28 cellular contexts compared by ENCODE assay signal in the genomic region with DNA sequence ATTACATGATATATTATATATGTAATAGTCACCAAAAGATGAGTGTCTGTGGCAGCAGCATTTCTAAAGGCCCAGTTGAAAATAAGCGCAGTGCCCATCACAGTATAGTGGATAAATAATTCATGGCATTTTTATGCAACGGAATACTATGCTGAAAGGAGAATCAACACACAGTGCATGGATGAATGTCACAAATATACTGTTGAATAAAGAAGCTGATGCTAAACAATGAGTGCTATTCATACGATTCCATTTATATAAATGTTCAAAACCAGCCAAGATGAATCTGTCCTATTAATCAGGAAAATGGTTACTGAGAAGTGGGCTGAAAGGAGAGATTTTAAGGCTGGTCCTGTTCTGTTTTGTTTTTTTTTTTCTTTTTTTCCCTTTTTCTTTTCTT.
"Had no signal": no experiment of that assay in that cellular context is flagged by ENCODE, and none has a peak within 500 bp of the region (broad histone marks: within the 10 kb centered on the region; RNA-seq: fewer than 3 reads in every experiment).

No MANE protein-coding gene starts in this region.

- H3K27me3 ChIP-seq: stomach, suprapubic skin, testis, thyroid gland, tibial artery, tibial nerve, transverse colon, upper lobe of left lung, upper lobe of right lung, uterus, vagina had no signal

- DNase-seq: stimulated activated CD4-positive, alpha-beta T cell treated with anti-CD3 and anti-CD28 coated beads, Interleukin-2, amount 100 ng/mL, for 48 hours; stimulated activated CD4-positive, alpha-beta T cell treated with anti-CD3 and anti-CD28 coated beads, Interleukin-4, amount 100 ng/mL, for 1 hour; stimulated activated CD4-positive, alpha-beta T cell treated with anti-CD3 and anti-CD28 coated beads, Interleukin-4, amount 100 ng/mL, for 24 hours; stimulated activated CD4-positive, alpha-beta T cell treated with anti-CD3 and anti-CD28 coated beads, Interleukin-4, amount 100 ng/mL, for 4 hours; stimulated activated CD8-positive, alpha-beta memory T cell treated with anti-CD3 and anti-CD28 coated beads, Interleukin-4, amount 100 ng/mL, for 48 hours; stimulated activated naive B cell treated with anti-CD40 and anti-IgM and Interleukin-4, amounts not matched to agents 10 μg/mL and 1 μg/mL and 100 μg/mL, for 72 hours; stimulated activated naive CD4-positive, alpha-beta T cell; stimulated activated naive CD4-positive, alpha-beta T cell treated with Interleukin-2 at 50 U/mL for 16 hours; stimulated activated naive CD8-positive, alpha-beta T cell treated with anti-CD3 and anti-CD28 coated beads, Interleukin-15, amount 100 ng/mL, for 72 hours; stimulated activated naive CD8-positive, alpha-beta T cell treated with anti-CD3 and anti-CD28 coated beads, Interleukin-15, Interleukin-2, amounts not matched to agents 100 U/mL and 50 U/mL, for 24 hours; stomach; substantia nigra; testis; thyroid gland; tibial artery; transverse colon; trophoblast cell; upper lobe of left lung; upper lobe of right lung; uterus had no signal

- H3K9me3 Mint-ChIP-seq: stimulated activated memory B cell treated with anti-CD40 and anti-IgM and Interleukin-4, amounts not matched to agents 10 μg/mL and 1 μg/mL and 100 μg/mL, for 72 hours; stimulated activated naive CD8-positive, alpha-beta T cell treated with anti-CD3 and anti-CD28 coated beads, Interleukin-15, Interleukin-2, amounts not matched to agents 100 ng/mL and 50 ng/mL, for 24 hours; type B pancreatic cell had no signal

- H3K4me3 Mint-ChIP-seq: stimulated activated effector memory CD8-positive, alpha-beta T cell treated with anti-CD3 and anti-CD28 coated beads, Interleukin-12 subunit alpha, Interleukin-12 subunit beta, amount 100 ng/mL, for 72 hours; stimulated activated memory B cell treated with anti-CD40 and anti-IgM and Interleukin-4, amounts not matched to agents 10 μg/mL and 1 μg/mL and 100 μg/mL, for 72 hours; stimulated activated naive B cell treated with anti-CD40 and anti-IgM and Interleukin-4, amounts not matched to agents 10 μg/mL and 1 μg/mL and 100 μg/mL, for 72 hours; stimulated activated naive CD8-positive, alpha-beta T cell treated with anti-CD3 and anti-CD28 coated beads, Interleukin-15, amount 100 ng/mL, for 72 hours; stimulated activated naive CD8-positive, alpha-beta T cell treated with anti-CD3 and anti-CD28 coated beads, Interleukin-15, Interleukin-2, amounts not matched to agents 100 ng/mL and 50 ng/mL, for 24 hours; type B pancreatic cell had no signal

- H3K4me3 ChIP-seq: stomach, suprapubic skin, testis, thoracic aorta, thyroid gland, tibial artery, tibial nerve, transverse colon, upper lobe of left lung, upper lobe of right lung, uterus, vagina had no signal

- ATAC-seq: stimulated activated effector memory CD8-positive, alpha-beta T cell treated with anti-CD3 and anti-CD28 coated beads, Interleukin-12 subunit alpha, Interleukin-12 subunit beta, amount 100 ng/mL, for 72 hours; stimulated activated memory B cell treated with anti-CD40 and anti-IgM and Interleukin-4, amounts not matched to agents 10 μg/mL and 1 μg/mL and 100 μg/mL, for 72 hours; stimulated activated naive B cell treated with anti-CD40 and anti-IgM and Interleukin-4, amounts not matched to agents 10 μg/mL and 1 μg/mL and 100 μg/mL, for 72 hours; stimulated activated naive CD8-positive, alpha-beta T cell treated with anti-CD3 and anti-CD28 coated beads, Interleukin-15, amount 100 ng/mL, for 72 hours; stimulated activated naive CD8-positive, alpha-beta T cell treated with anti-CD3 and anti-CD28 coated beads, Interleukin-15, Interleukin-2, amounts not matched to agents 100 U/mL and 50 U/mL, for 24 hours; upper lobe of right lung had no signal

- H3K27ac ChIP-seq: stomach, suprapubic skin, testis, thoracic aorta, thyroid gland, tibial artery, tibial nerve, transverse colon, upper lobe of left lung, upper lobe of right lung, uterus, vagina had no signal

- H3K27ac Mint-ChIP-seq: stimulated activated effector memory CD8-positive, alpha-beta T cell treated with anti-CD3 and anti-CD28 coated beads, Interleukin-12 subunit alpha, Interleukin-12 subunit beta, amount 100 ng/mL, for 72 hours; stimulated activated memory B cell treated with anti-CD40 and anti-IgM and Interleukin-4, amounts not matched to agents 10 μg/mL and 1 μg/mL and 100 μg/mL, for 72 hours; stimulated activated naive B cell treated with anti-CD40 and anti-IgM and Interleukin-4, amounts not matched to agents 10 μg/mL and 1 μg/mL and 100 μg/mL, for 72 hours; stimulated activated naive CD8-positive, alpha-beta T cell treated with anti-CD3 and anti-CD28 coated beads, Interleukin-15, amount 100 ng/mL, for 72 hours; stimulated activated naive CD8-positive, alpha-beta T cell treated with anti-CD3 and anti-CD28 coated beads, Interleukin-15, Interleukin-2, amounts not matched to agents 100 ng/mL and 50 ng/mL, for 24 hours; type B pancreatic cell had no signal

- H3K4me1 Mint-ChIP-seq: stimulated activated effector memory CD8-positive, alpha-beta T cell treated with anti-CD3 and anti-CD28 coated beads, Interleukin-12 subunit alpha, Interleukin-12 subunit beta, amount 100 ng/mL, for 72 hours; stimulated activated memory B cell treated with anti-CD40 and anti-IgM and Interleukin-4, amounts not matched to agents 10 μg/mL and 1 μg/mL and 100 μg/mL, for 72 hours; stimulated activated naive B cell treated with anti-CD40 and anti-IgM and Interleukin-4, amounts not matched to agents 10 μg/mL and 1 μg/mL and 100 μg/mL, for 72 hours had no signal

- H3K9me3 ChIP-seq: suprapubic skin, testis, thoracic aorta, thyroid gland, tibial nerve, transverse colon, upper lobe of left lung, upper lobe of right lung, uterus, vagina had no signal

- H3K36me3 ChIP-seq: suprapubic skin, thoracic aorta, thyroid gland, tibial artery, tibial nerve, transverse colon, upper lobe of left lung, upper lobe of right lung, uterus, vagina had no signal

- H3K4me1 ChIP-seq: stomach, suprapubic skin, testis, thyroid gland, tibial artery, tibial nerve, transverse colon, upper lobe of left lung, upper lobe of right lung, uterus, vagina had no signal

- H3K36me3 Mint-ChIP-seq: stimulated activated effector memory CD8-positive, alpha-beta T cell treated with anti-CD3 and anti-CD28 coated beads, Interleukin-12 subunit alpha, Interleukin-12 subunit beta, amount 100 ng/mL, for 72 hours; stimulated activated memory B cell treated with anti-CD40 and anti-IgM and Interleukin-4, amounts not matched to agents 10 μg/mL and 1 μg/mL and 100 μg/mL, for 72 hours; stimulated activated naive B cell treated with anti-CD40 and anti-IgM and Interleukin-4, amounts not matched to agents 10 μg/mL and 1 μg/mL and 100 μg/mL, for 72 hours; type B pancreatic cell had no signal
